19 cellular contexts compared by ENCODE assay signal in the genomic region with DNA sequence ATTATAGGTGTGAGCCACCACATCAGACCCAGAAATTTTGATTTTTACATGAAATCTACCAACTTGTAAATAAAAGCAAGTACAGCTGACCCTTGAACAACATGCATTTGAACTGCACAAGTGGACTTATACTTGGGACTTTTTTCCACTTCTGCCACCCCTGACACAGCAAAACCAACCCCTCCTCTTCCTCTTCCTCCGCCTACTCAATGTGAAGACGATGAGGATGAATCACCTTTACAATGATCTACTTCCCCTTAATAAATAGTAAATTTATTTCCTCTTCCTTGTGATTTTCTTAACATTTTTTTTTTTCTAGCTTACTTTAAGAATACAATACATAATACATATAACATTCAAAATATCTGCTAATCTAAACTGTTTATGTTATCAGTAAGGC. TPM values are rescaled to one million over a fixed set of nuclear protein-coding genes. Genes with fewer than 3 reads are reported as not detected.
DNase-seq lines count a peak whose midpoint lies in the region; ATAC-seq and TF ChIP-seq lines count a peak whose summit lies in the region.
"Had no signal": no experiment of that assay in that cellular context is flagged by ENCODE, and none has a peak within 500 bp of the region (broad histone marks: within the 10 kb centered on the region; RNA-seq: fewer than 3 reads in every experiment).

No MANE protein-coding gene starts in this region.

- intact Hi-C loops in activated CD4-positive, alpha-beta memory T cell treated with anti-CD3 and anti-CD28 coated beads for 36 hours (cut with micrococcal nuclease) = no loop called here
- intact Hi-C loops in activated T-helper 2 cell treated with anti-CD3 and anti-CD28 coated beads, Interferon-gamma antibody, Interleukin-2, Interleukin-4, amounts not matched to agents 10 μg/mL and 5 μg/mL and 100 μg/mL, durations not matched to agents 14 hours and 24 hours and 36 hours (cut with micrococcal nuclease) = no loop called here
- intact Hi-C loops in naive thymus-derived CD4-positive, alpha-beta T cell (cut with micrococcal nuclease) = no loop called here
- intact Hi-C loops in mucosa of descending colon (cut with DNase I, micrococcal nuclease) = no loop called here

- H3K4me3 Mint-ChIP-seq in activated CD4-positive, alpha-beta memory T cell treated with anti-CD3 and anti-CD28 coated beads for 36 hours = no peak overlapping the region
- H3K4me3 Mint-ChIP-seq in activated CD4-positive, alpha-beta memory T cell treated with anti-CD3 and anti-CD28 coated beads, Interleukin-2, amount 10 ng/mL, durations not matched to agents 7 days and 5 days = no peak overlapping the region
- H3K4me3 Mint-ChIP-seq in activated T-helper 2 cell treated with anti-CD3 and anti-CD28 coated beads, Interferon-gamma antibody, Interleukin-2, Interleukin-4, amounts not matched to agents 10 μg/mL and 5 μg/mL and 100 μg/mL, durations not matched to agents 14 hours and 24 hours and 36 hours (ENCODE audit: low read depth) = no peak overlapping the region
- H3K4me3 Mint-ChIP-seq in naive thymus-derived CD4-positive, alpha-beta T cell = no peak overlapping the region

- ATAC-seq in naive thymus-derived CD4-positive, alpha-beta T cell = peak; percentile 64
- ATAC-seq in mucosa of descending colon (no peak), GM18868 (IDR thresholded peaks at IDR 0.05; ENCODE audit: unreplicated experiment) (no peak), HG03442 (IDR thresholded peaks at IDR 0.05; ENCODE audit: unreplicated experiment) (no peak)
- ATAC-seq: heart left ventricle had no signal

- H3K4me1 Mint-ChIP-seq in activated CD4-positive, alpha-beta memory T cell treated with anti-CD3 and anti-CD28 coated beads for 36 hours (ENCODE audit: low read depth) = peaks cover 22% of the 10 kb centered on the region
- H3K4me1 Mint-ChIP-seq in activated CD4-positive, alpha-beta memory T cell treated with anti-CD3 and anti-CD28 coated beads, Interleukin-2, amount 10 ng/mL, durations not matched to agents 7 days and 5 days = peaks cover 15% of the 10 kb centered on the region
- peaks cover 15% of the 10 kb centered on the region for H3K4me1 Mint-ChIP-seq in activated T-helper 2 cell treated with anti-CD3 and anti-CD28 coated beads, Interferon-gamma antibody, Interleukin-2, Interleukin-4, amounts not matched to agents 10 μg/mL and 5 μg/mL and 100 μg/mL, durations not matched to agents 14 hours and 24 hours and 36 hours (ENCODE audit: low read depth)
- peaks cover 0 to 11% (median 0%) of the 10 kb centered on the region in 7 donors for H3K4me1 Mint-ChIP-seq in naive thymus-derived CD4-positive, alpha-beta T cell

- no peaks in the 10 kb centered on the region for H3K9me3 Mint-ChIP-seq in activated CD4-positive, alpha-beta memory T cell treated with anti-CD3 and anti-CD28 coated beads for 36 hours
- no peaks in the 10 kb centered on the region for H3K9me3 Mint-ChIP-seq in activated CD4-positive, alpha-beta memory T cell treated with anti-CD3 and anti-CD28 coated beads, Interleukin-2, amount 10 ng/mL, durations not matched to agents 7 days and 5 days
- no peaks in the 10 kb centered on the region for H3K9me3 Mint-ChIP-seq in activated T-helper 2 cell treated with anti-CD3 and anti-CD28 coated beads, Interferon-gamma antibody, Interleukin-2, Interleukin-4, amounts not matched to agents 10 μg/mL and 5 μg/mL and 100 μg/mL, durations not matched to agents 14 hours and 24 hours and 36 hours
- no peaks in the 10 kb centered on the region for H3K9me3 Mint-ChIP-seq in naive thymus-derived CD4-positive, alpha-beta T cell

- POLR2A ChIA-PET in activated CD4-positive, alpha-beta memory T cell treated with anti-CD3 and anti-CD28 coated beads for 36 hours (lab: Charles Lee) = no interaction called here
- POLR2A ChIA-PET in activated CD4-positive, alpha-beta memory T cell treated with anti-CD3 and anti-CD28 coated beads, Interleukin-2, amount 10 ng/mL, durations not matched to agents 7 days and 5 days (lab: Charles Lee) = interaction anchor here (1.0 to 1.1 kb wide), 2 partner anchors 17 to 18 kb away, joined by 3 to 4 read pairs; partner anchors contain the start of genes C1orf122 and YRDC
- POLR2A ChIA-PET in naive thymus-derived CD4-positive, alpha-beta T cell (lab: Charles Lee) = interaction anchor here (1.1 to 1.5 kb wide), 3 partner anchors 10 to 24 kb away, joined by 3 to 4 read pairs (median 4); partner anchors contain the start of genes C1orf122 and YRDC

- H3K27ac Mint-ChIP-seq in activated CD4-positive, alpha-beta memory T cell treated with anti-CD3 and anti-CD28 coated beads for 36 hours = peak overlapping the region; percentile 72
- no peak overlapping the region for H3K27ac Mint-ChIP-seq in activated CD4-positive, alpha-beta memory T cell treated with anti-CD3 and anti-CD28 coated beads, Interleukin-2, amount 10 ng/mL, durations not matched to agents 7 days and 5 days
- H3K27ac Mint-ChIP-seq in activated T-helper 2 cell treated with anti-CD3 and anti-CD28 coated beads, Interferon-gamma antibody, Interleukin-2, Interleukin-4, amounts not matched to agents 10 μg/mL and 5 μg/mL and 100 μg/mL, durations not matched to agents 14 hours and 24 hours and 36 hours = peak overlapping the region; percentile 19
- H3K27ac Mint-ChIP-seq in naive thymus-derived CD4-positive, alpha-beta T cell = peak overlapping the region in 1 of 9 donors; percentile 9

- H3K9me3 ChIP-seq in naive thymus-derived CD4-positive, alpha-beta T cell (ENCODE audit: control insufficient read depth in 2 of 3, low read length in 3 of 3) = no peaks in the 10 kb centered on the region
- no peaks in the 10 kb centered on the region for H3K9me3 ChIP-seq in mucosa of descending colon
- H3K9me3 ChIP-seq: BE2C, heart left ventricle, right atrium auricular region had no signal

- TF ChIP-seq CTCF in HL-60 (IDR thresholded peaks at IDR 0.05; ENCODE audit: insufficient read depth, low read length) (no peak), mucosa of descending colon (IDR thresholded peaks at IDR 0.05) (no peak)

- CTCF ChIA-PET in activated CD4-positive, alpha-beta memory T cell treated with anti-CD3 and anti-CD28 coated beads for 36 hours (lab: Charles Lee) = interaction anchor here (1.9 kb wide), 1 partner anchor 35 kb away, joined by 5 read pairs; no protein-coding TSS in a partner anchor
- CTCF ChIA-PET in activated CD4-positive, alpha-beta memory T cell treated with anti-CD3 and anti-CD28 coated beads, Interleukin-2, amount 10 ng/mL, durations not matched to agents 7 days and 5 days (lab: Charles Lee) = interaction anchor here (1.2 kb wide), 1 partner anchor 34 kb away, joined by 7 read pairs; the partner anchor contains the start of gene MTF1
- CTCF ChIA-PET in naive thymus-derived CD4-positive, alpha-beta T cell (lab: Charles Lee) = no interaction called here

- no peak overlapping the region for H3K27ac ChIP-seq in HL-60 (replicated peaks)
- no peak overlapping the region for H3K27ac ChIP-seq in naive thymus-derived CD4-positive, alpha-beta T cell (ENCODE audit: low read depth, low read length)
- H3K27ac ChIP-seq: right atrium auricular region, VCaP had no signal

- H3K4me3 ChIP-seq in HL-60 (replicated peaks; ENCODE audit: insufficient read depth, low read length) = no peak overlapping the region
- H3K4me3 ChIP-seq in naive thymus-derived CD4-positive, alpha-beta T cell (ENCODE audit: low read length) = no peak overlapping the region
- no peak overlapping the region for H3K4me3 ChIP-seq in mucosa of descending colon
- H3K4me3 ChIP-seq: heart left ventricle, right atrium auricular region had no signal

- peaks cover 2 to 45% (median 8%) of the 10 kb centered on the region in 3 experiments for H3K36me3 ChIP-seq in naive thymus-derived CD4-positive, alpha-beta T cell (ENCODE audit: control insufficient read depth in 2 of 3, insufficient read depth in 3 of 3, low read length in 3 of 3)
- H3K36me3 ChIP-seq in mucosa of descending colon (ENCODE audit: low read depth) = peaks cover 5% of the 10 kb centered on the region
- H3K36me3 ChIP-seq: BE2C had no signal

- H3K27me3 Mint-ChIP-seq in activated CD4-positive, alpha-beta memory T cell treated with anti-CD3 and anti-CD28 coated beads for 36 hours = no peaks in the 10 kb centered on the region
- no peaks in the 10 kb centered on the region for H3K27me3 Mint-ChIP-seq in activated CD4-positive, alpha-beta memory T cell treated with anti-CD3 and anti-CD28 coated beads, Interleukin-2, amount 10 ng/mL, durations not matched to agents 7 days and 5 days
- H3K27me3 Mint-ChIP-seq in activated T-helper 2 cell treated with anti-CD3 and anti-CD28 coated beads, Interferon-gamma antibody, Interleukin-2, Interleukin-4, amounts not matched to agents 10 μg/mL and 5 μg/mL and 100 μg/mL, durations not matched to agents 14 hours and 24 hours and 36 hours (ENCODE audit: low read depth) = no peaks in the 10 kb centered on the region
- H3K27me3 Mint-ChIP-seq in naive thymus-derived CD4-positive, alpha-beta T cell = no peaks in the 10 kb centered on the region

- DNase-seq in activated CD4-positive, alpha-beta memory T cell treated with anti-CD3 and anti-CD28 coated beads for 36 hours = no peak
- no peak for DNase-seq in activated CD4-positive, alpha-beta memory T cell treated with anti-CD3 and anti-CD28 coated beads, Interleukin-2, amount 10 ng/mL, durations not matched to agents 7 days and 5 days
- DNase-seq in HL-60 (ENCODE audit: low read depth in 1 of 2, low spot score in 1 of 2) (peak; percentile 28 to 46), mucosa of descending colon (no peak)
- DNase-seq in activated T-helper 2 cell treated with anti-CD3 and anti-CD28 coated beads, Interferon-gamma antibody, Interleukin-2, Interleukin-4, amounts not matched to agents 10 μg/mL and 5 μg/mL and 100 μg/mL, durations not matched to agents 14 hours and 24 hours and 36 hours (ENCODE audit: low spot score) = no peak
- no peak for DNase-seq in naive thymus-derived CD4-positive, alpha-beta T cell
- DNase-seq: activated gamma-delta T cell; BE2C; heart left ventricle; KG1; NCI-H1105 treated with DMSO at 0.1 percent for 48 hours; NCI-H524; Right ventricle myocardium superior; stimulated activated naive CD4-positive, alpha-beta T cell; trophoblast cell had no signal

- no peaks in the 10 kb centered on the region for H3K27me3 ChIP-seq in HL-60 (ENCODE audit: insufficient read depth, poor library complexity, severe bottlenecking)
- no peaks in the 10 kb centered on the region for H3K27me3 ChIP-seq in naive thymus-derived CD4-positive, alpha-beta T cell (ENCODE audit: control insufficient read depth in 2 of 2, insufficient read depth in 2 of 2, low read length in 2 of 2)
- H3K27me3 ChIP-seq: BE2C, heart left ventricle, right atrium auricular region had no signal

- peaks cover 28% of the 10 kb centered on the region for H3K36me3 Mint-ChIP-seq in activated CD4-positive, alpha-beta memory T cell treated with anti-CD3 and anti-CD28 coated beads for 36 hours
- peaks cover 40% of the 10 kb centered on the region for H3K36me3 Mint-ChIP-seq in activated CD4-positive, alpha-beta memory T cell treated with anti-CD3 and anti-CD28 coated beads, Interleukin-2, amount 10 ng/mL, durations not matched to agents 7 days and 5 days (ENCODE audit: low read depth)
- H3K36me3 Mint-ChIP-seq in activated T-helper 2 cell treated with anti-CD3 and anti-CD28 coated beads, Interferon-gamma antibody, Interleukin-2, Interleukin-4, amounts not matched to agents 10 μg/mL and 5 μg/mL and 100 μg/mL, durations not matched to agents 14 hours and 24 hours and 36 hours (ENCODE audit: low read depth) = peaks cover 48% of the 10 kb centered on the region
- H3K36me3 Mint-ChIP-seq in naive thymus-derived CD4-positive, alpha-beta T cell = peaks cover 12 to 52% (median 21%) of the 10 kb centered on the region in 5 donors

- H3K4me1 ChIP-seq in naive thymus-derived CD4-positive, alpha-beta T cell (ENCODE audit: control insufficient read depth in 2 of 2, insufficient read depth in 2 of 2, low read length in 2 of 2) = no peaks in the 10 kb centered on the region
- H3K4me1 ChIP-seq in mucosa of descending colon (ENCODE audit: low read depth) = no peaks in the 10 kb centered on the region
- H3K4me1 ChIP-seq: BE2C, right atrium auricular region had no signal

RNA-seq across cellular contexts. Expression of gene YRDC, which starts 17.5 kb away (rescaled TPM):
- 10 to 100 TPM; 34.1 to 36.1 TPM for total RNA-seq in activated CD4-positive, alpha-beta memory T cell treated with anti-CD3 and anti-CD28 coated beads for 36 hours
- total RNA-seq in activated CD4-positive, alpha-beta memory T cell treated with anti-CD3 and anti-CD28 coated beads, Interleukin-2, amount 10 ng/mL, durations not matched to agents 7 days and 5 days = 10 to 100 TPM; 16.4 to 16.8 TPM
- 45.2 and 46.5 TPM in 2 replicates for total RNA-seq in activated T-helper 2 cell treated with anti-CD3 and anti-CD28 coated beads, Interferon-gamma antibody, Interleukin-2, Interleukin-4, amounts not matched to agents 10 μg/mL and 5 μg/mL and 100 μg/mL, durations not matched to agents 14 hours and 24 hours and 36 hours
- 10 to 100 TPM; 13.1 to 30.6 (median 22.3) TPM for total RNA-seq in naive thymus-derived CD4-positive, alpha-beta T cell
- 10 to 100 TPM; 13.4 to 17.0 TPM for polyA plus RNA-seq in naive thymus-derived CD4-positive, alpha-beta T cell
- 10 to 100 TPM; 13.3 to 13.9 (median 13.4) TPM for total RNA-seq in mucosa of descending colon

RNA-seq across cellular contexts. Expression of gene C1orf122, which starts 17.9 kb away (rescaled TPM):
- 10 to 100 TPM; 18.1 to 19.7 TPM for total RNA-seq in activated CD4-positive, alpha-beta memory T cell treated with anti-CD3 and anti-CD28 coated beads for 36 hours
- 10 to 100 TPM; 17.3 to 18.3 TPM for total RNA-seq in activated CD4-positive, alpha-beta memory T cell treated with anti-CD3 and anti-CD28 coated beads, Interleukin-2, amount 10 ng/mL, durations not matched to agents 7 days and 5 days
- total RNA-seq in activated T-helper 2 cell treated with anti-CD3 and anti-CD28 coated beads, Interferon-gamma antibody, Interleukin-2, Interleukin-4, amounts not matched to agents 10 μg/mL and 5 μg/mL and 100 μg/mL, durations not matched to agents 14 hours and 24 hours and 36 hours = 22.6 and 24.5 TPM in 2 replicates
- 10 to 100 TPM; 11.4 to 20.6 (median 11.7) TPM for total RNA-seq in naive thymus-derived CD4-positive, alpha-beta T cell
- 10 to 100 TPM; 24.8 to 26.4 TPM for polyA plus RNA-seq in naive thymus-derived CD4-positive, alpha-beta T cell
- total RNA-seq in mucosa of descending colon = 10 to 100 TPM; 29.2 to 39.0 (median 34.2) TPM

RNA-seq across cellular contexts. Expression of gene MANEAL, which starts 31.9 kb away (rescaled TPM):
- 1 to 10 TPM; 1.5 TPM for total RNA-seq in activated CD4-positive, alpha-beta memory T cell treated with anti-CD3 and anti-CD28 coated beads for 36 hours
- total RNA-seq in activated CD4-positive, alpha-beta memory T cell treated with anti-CD3 and anti-CD28 coated beads, Interleukin-2, amount 10 ng/mL, durations not matched to agents 7 days and 5 days = 1 to 10 TPM; 1.7 to 1.8 TPM
- total RNA-seq in activated T-helper 2 cell treated with anti-CD3 and anti-CD28 coated beads, Interferon-gamma antibody, Interleukin-2, Interleukin-4, amounts not matched to agents 10 μg/mL and 5 μg/mL and 100 μg/mL, durations not matched to agents 14 hours and 24 hours and 36 hours = 0.94 and 1.1 TPM in 2 replicates
- total RNA-seq in naive thymus-derived CD4-positive, alpha-beta T cell = 1 to 10 TPM in 4 of 5 experiments, under 1 TPM in 1; 0.66 to 2.1 (median 1.1) TPM
- 1 to 10 TPM in 1 of 2 donors, under 1 TPM in 1; 0.48 to 1.6 TPM for polyA plus RNA-seq in naive thymus-derived CD4-positive, alpha-beta T cell
- 1 to 10 TPM; 5.4 to 7.6 (median 6.5) TPM for total RNA-seq in mucosa of descending colon

RNA-seq across cellular contexts. Expression of gene MTF1, which starts 33.9 kb away (rescaled TPM):
- 10 to 100 TPM; 21.1 to 22.8 TPM for total RNA-seq in activated CD4-positive, alpha-beta memory T cell treated with anti-CD3 and anti-CD28 coated beads for 36 hours
- total RNA-seq in activated CD4-positive, alpha-beta memory T cell treated with anti-CD3 and anti-CD28 coated beads, Interleukin-2, amount 10 ng/mL, durations not matched to agents 7 days and 5 days = 10 to 100 TPM; 27.5 to 28.8 TPM
- total RNA-seq in activated T-helper 2 cell treated with anti-CD3 and anti-CD28 coated beads, Interferon-gamma antibody, Interleukin-2, Interleukin-4, amounts not matched to agents 10 μg/mL and 5 μg/mL and 100 μg/mL, durations not matched to agents 14 hours and 24 hours and 36 hours = 24.8 and 27.8 TPM in 2 replicates
- total RNA-seq in naive thymus-derived CD4-positive, alpha-beta T cell = 10 to 100 TPM; 22.9 to 45.2 (median 27.1) TPM
- polyA plus RNA-seq in naive thymus-derived CD4-positive, alpha-beta T cell = 10 to 100 TPM; 25.2 to 27.1 TPM
- total RNA-seq in mucosa of descending colon = 10 to 100 TPM; 30.6 to 42.8 (median 35.2) TPM

Comparison
In these comparisons a context has a peak if more than half of its experiments do, and no peak if none do; other contexts are left out.
1. DNase-seq: peak in HL-60 (2 of 2); none in activated CD4-positive, alpha-beta memory T cell treated with anti-CD3 and anti-CD28 coated beads for 36 hours (single experiment), activated CD4-positive, alpha-beta memory T cell treated with anti-CD3 and anti-CD28 coated beads, Interleukin-2, amount 10 ng/mL, durations not matched to agents 7 days and 5 days (single experiment), activated T-helper 2 cell treated with anti-CD3 and anti-CD28 coated beads, Interferon-gamma antibody, Interleukin-2, Interleukin-4, amounts not matched to agents 10 μg/mL and 5 μg/mL and 100 μg/mL, durations not matched to agents 14 hours and 24 hours and 36 hours (single experiment), naive thymus-derived CD4-positive, alpha-beta T cell (0 of 9) and mucosa of descending colon (0 of 3).